Comparison of ENCODE assay signal across 8 cellular contexts in genomic region chr17:15828727-15829314, GRCh38.
DNase-seq lines count a peak whose midpoint lies in the region; ATAC-seq and TF ChIP-seq lines count a peak whose summit lies in the region.
"Not testable (repeated sequence)": the region's sequence is repeated elsewhere in the genome, so short reads cannot be mapped to it uniquely, and the experiment has no call there.

No MANE protein-coding gene starts in this region.

- H3K14ac ChIP-seq in mesenchymal stem cell (ENCODE audit: low read length in 2 of 2) = not testable (repeated sequence)

- H3K18ac ChIP-seq in mesenchymal stem cell (ENCODE audit: low read depth in 1 of 2, low read length in 2 of 2) = not testable (repeated sequence)

- H3K9me3 Mint-ChIP-seq in CD14-positive monocyte; activated T-cell treated with anti-CD3 and anti-CD28 coated beads, Interleukin-2, amount 50 U/mL, for 72 hours: not testable (repeated sequence)

- H4K8ac ChIP-seq in mesenchymal stem cell (ENCODE audit: low read length) = not testable (repeated sequence)

- not testable (repeated sequence) for H2BK12ac ChIP-seq in mesenchymal stem cell (ENCODE audit: low read length in 2 of 2)

- H3K23ac ChIP-seq in mesenchymal stem cell (ENCODE audit: low read length in 2 of 2) = not testable (repeated sequence)

- H3K36me3 ChIP-seq in SK-N-MC (ENCODE audit: insufficient read depth, low read length); mesenchymal stem cell (ENCODE audit: control insufficient read depth in 1 of 2, insufficient read depth in 2 of 2, low read depth in 1 of 2, low read length in 2 of 2): not testable (repeated sequence)

- not testable (repeated sequence) for H3K36me3 Mint-ChIP-seq in CD14-positive monocyte; activated T-cell treated with anti-CD3 and anti-CD28 coated beads, Interleukin-2, amount 50 U/mL, for 72 hours (ENCODE audit: insufficient read depth in 2 of 2)

- H2AFZ ChIP-seq in mesenchymal stem cell (ENCODE audit: low read depth, low read length) = not testable (repeated sequence)

- not testable (repeated sequence) for H3K4me2 ChIP-seq in mesenchymal stem cell (ENCODE audit: low read length, poor library complexity, severe bottlenecking)

- H3K27me3 Mint-ChIP-seq in CD14-positive monocyte (ENCODE audit: low read depth in 3 of 3) = not testable (repeated sequence)
- peaks cover 31% of the 10 kb centered on the region for H3K27me3 Mint-ChIP-seq in activated T-cell treated with anti-CD3 and anti-CD28 coated beads, Interleukin-2, amount 50 U/mL, for 72 hours (ENCODE audit: low read depth)

- TF ChIP-seq CTCF in CD14-positive monocyte (IDR thresholded peaks at IDR 0.05) (peak; percentile 80), epithelial cell of proximal tubule (conservative IDR thresholded peaks at IDR 0.05; ENCODE audit: low read depth, low read length) (peak; percentile 72)

- peak overlapping the region in 3 of 7 donors; percentile 25 to 72 (median 55) for H3K27ac Mint-ChIP-seq in CD14-positive monocyte
- H3K27ac Mint-ChIP-seq in activated T-cell treated with anti-CD3 and anti-CD28 coated beads, Interleukin-2, amount 50 U/mL, for 72 hours = peak overlapping the region; percentile 35

- peak; percentile 74 for DNase-seq in CD14-positive monocyte (ENCODE audit: low spot score)
- DNase-seq in NCI-H1436 (lab: John Stamatoyannopoulos, UW) = peak; percentile 57
- DNase-seq in SK-N-MC (ENCODE audit: low read depth, low spot score) = peak; percentile 10
- DNase-seq in activated T-cell treated with anti-CD3 and anti-CD28 coated beads, Interleukin-2, amount 50 U/mL, for 72 hours = peak; percentile 78 to 79
- peak; percentile 3 for DNase-seq in epithelial cell of proximal tubule (ENCODE audit: low read depth)
- peak; percentile 68 for DNase-seq in mesenchymal stem cell
- DNase-seq in stimulated activated CD4-positive, alpha-beta T cell treated with anti-CD3 and anti-CD28 coated beads, TNF-alpha, amount 100 ng/mL, for 24 hours (ENCODE audit: low read depth in 3 of 3) = peak; percentile 48 to 72 (median 59)

- not testable (repeated sequence) for H4K91ac ChIP-seq in mesenchymal stem cell (ENCODE audit: low read length)

- H3K79me1 ChIP-seq in mesenchymal stem cell (replicated peaks; ENCODE audit: low read length, poor library complexity, severe bottlenecking) = not testable (repeated sequence)

- not testable (repeated sequence) for H2BK120ac ChIP-seq in mesenchymal stem cell (ENCODE audit: low read depth, low read length)

- not testable (repeated sequence) for H2BK5ac ChIP-seq in mesenchymal stem cell (ENCODE audit: low read depth, low read length, poor library complexity, severe bottlenecking)

- H3K27ac ChIP-seq in SK-N-MC; mesenchymal stem cell (ENCODE audit: low read length, poor library complexity, severe bottlenecking): not testable (repeated sequence)

- intact Hi-C loops in CD14-positive monocyte (cut with micrococcal nuclease) = loop anchor here (2.0 to 5.0 kb wide), 2 partner anchors 168 to 170 kb away; partner anchors contain the start of genes TTC19 (in 2 of the 2) and ZSWIM7 (in 2 of the 2)

- H3K4me1 Mint-ChIP-seq in CD14-positive monocyte = peaks cover 43% of the 10 kb centered on the region
- H3K4me1 Mint-ChIP-seq in activated T-cell treated with anti-CD3 and anti-CD28 coated beads, Interleukin-2, amount 50 U/mL, for 72 hours (ENCODE audit: low read depth) = peaks cover 46% of the 10 kb centered on the region

- H3K4ac ChIP-seq in mesenchymal stem cell (ENCODE audit: low read depth in 1 of 2, low read length in 2 of 2) = not testable (repeated sequence)

- not testable (repeated sequence) for H3K27me3 ChIP-seq in mesenchymal stem cell (ENCODE audit: control insufficient read depth in 1 of 2, insufficient read depth in 1 of 2, low read length in 2 of 2)

- WGBS in mesenchymal stem cell = 25% methylated on average over 10 of the region's 10 CpGs

- H3K4me3 ChIP-seq in SK-N-MC = not testable (repeated sequence)
- H3K4me3 ChIP-seq in epithelial cell of proximal tubule (ENCODE audit: low read depth, low read length) (peak overlapping the region; percentile 16), mesenchymal stem cell (ENCODE audit: insufficient read depth in 1 of 2, low read depth in 1 of 2, low read length in 2 of 2) (peak overlapping the region in 1 of 2 experiments; percentile 53)

- peak; percentile 39 for ATAC-seq in GM21619 (IDR thresholded peaks at IDR 0.05; ENCODE audit: unreplicated experiment)
- peak; percentile 51 to 68 for ATAC-seq in activated T-cell treated with anti-CD3 and anti-CD28 coated beads, Interleukin-2, amount 50 U/mL, for 72 hours (replicated peaks in 1 of 2)

- peak overlapping the region in 1 of 2 donors; percentile 19 for H3K4me3 Mint-ChIP-seq in CD14-positive monocyte
- peak overlapping the region; percentile 13 to 35 for H3K4me3 Mint-ChIP-seq in activated T-cell treated with anti-CD3 and anti-CD28 coated beads, Interleukin-2, amount 50 U/mL, for 72 hours

- H3K9ac ChIP-seq in SK-N-MC (ENCODE audit: insufficient read length) = not testable (repeated sequence)
- peak overlapping the region; percentile 54 for H3K9ac ChIP-seq in mesenchymal stem cell (ENCODE audit: low read length)

- H2AK5ac ChIP-seq in mesenchymal stem cell (ENCODE audit: low read length, severe bottlenecking) = not testable (repeated sequence)

- not testable (repeated sequence) for H2BK15ac ChIP-seq in mesenchymal stem cell (ENCODE audit: low read depth, poor library complexity, severe bottlenecking)

- not testable (repeated sequence) for H3K4me1 ChIP-seq in mesenchymal stem cell (ENCODE audit: control insufficient read depth, insufficient read depth, low read depth, low read length)

- H3K9me3 ChIP-seq in SK-N-MC (ENCODE audit: low read depth, low read length); mesenchymal stem cell (ENCODE audit: control insufficient read depth, low read length): not testable (repeated sequence)

Comparison
In these comparisons a context has a peak if more than half of its experiments do, and no peak if none do; other contexts are left out.
1. DNase-seq: peak in every context shown above with its lines; median percentile 78 in activated T-cell treated with anti-CD3 and anti-CD28 coated beads, Interleukin-2, amount 50 U/mL, for 72 hours; 74 in CD14-positive monocyte; 68 in mesenchymal stem cell; 59 in stimulated activated CD4-positive, alpha-beta T cell treated with anti-CD3 and anti-CD28 coated beads, TNF-alpha, amount 100 ng/mL, for 24 hours; 57 in NCI-H1436; 10 in SK-N-MC; 3 in epithelial cell of proximal tubule.